1 cellular context compared by ENCODE assay signal in the genomic region with DNA sequence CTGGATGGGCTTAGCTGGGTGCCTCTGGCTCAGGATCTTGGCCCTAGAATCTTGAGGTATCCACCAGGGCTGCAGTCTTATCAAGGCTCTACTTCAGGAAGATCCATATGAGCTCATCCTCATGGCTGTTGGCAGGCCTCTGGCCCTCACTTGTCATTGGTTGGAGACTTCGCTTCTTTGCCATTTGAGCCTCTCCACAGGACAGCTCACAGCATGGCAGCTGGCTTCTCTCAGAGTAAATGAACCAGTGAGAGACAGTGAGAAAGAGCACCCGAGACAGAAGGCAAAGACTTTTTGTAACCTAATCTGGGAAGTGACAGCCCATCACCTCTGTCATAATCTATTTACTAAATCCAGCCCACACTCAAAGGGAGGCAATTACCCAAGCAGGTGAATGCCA.
TF ChIP-seq lines count a peak whose summit lies in the region.

No MANE protein-coding gene starts in this region.

TF ChIP-seq in HCT116, 20 proteins besides CTCF, POLR2A, EP300 and RAD21 (continued from another document):
- TF ChIP-seq YY1 (IDR thresholded peaks at IDR 0.05; ENCODE audit: extremely low read depth, insufficient replicate concordance, low read depth, low read length) (no peak), TCF7L2 (IDR thresholded peaks at IDR 0.05; ENCODE audit: borderline replicate concordance, extremely low read depth, insufficient read depth, insufficient read length) (no peak), JUND (IDR thresholded peaks at IDR 0.05) (no peak), FOSL1 (IDR thresholded peaks at IDR 0.05; ENCODE audit: low read depth) (no peak), EZH2phosphoT487 (IDR thresholded peaks at IDR 0.05; ENCODE audit: borderline replicate concordance) (no peak), POLR2AphosphoS5 (IDR thresholded peaks at IDR 0.05; ENCODE audit: low read depth, low read length) (no peak), SP1 (IDR thresholded peaks at IDR 0.05; ENCODE audit: low read depth) (no peak), SRF (IDR thresholded peaks at IDR 0.05; ENCODE audit: low read depth) (no peak), EGR1 (IDR thresholded peaks at IDR 0.05; ENCODE audit: low read depth) (no peak), ZFX (IDR thresholded peaks at IDR 0.05) (no peak), CEBPB (IDR thresholded peaks at IDR 0.05; ENCODE audit: low read depth) (no peak), ELF1 (IDR thresholded peaks at IDR 0.05; ENCODE audit: borderline replicate concordance, low read depth) (no peak)
- TF ChIP-seq, protein P1, sequence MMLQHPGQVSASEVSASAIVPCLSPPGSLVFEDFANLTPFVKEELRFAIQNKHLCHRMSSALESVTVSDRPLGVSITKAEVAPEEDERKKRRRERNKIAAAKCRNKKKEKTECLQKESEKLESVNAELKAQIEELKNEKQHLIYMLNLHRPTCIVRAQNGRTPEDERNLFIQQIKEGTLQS (IDR thresholded peaks at IDR 0.05): no peak
